Comparison of ENCODE assay signal across 10 cellular contexts in genomic region chr4:148116264-148116663, GRCh38.
DNase-seq lines count a peak whose midpoint lies in the region; ATAC-seq and TF ChIP-seq lines count a peak whose summit lies in the region.
"Had no signal": no experiment of that assay in that cellular context is flagged by ENCODE, and none has a peak within 500 bp of the region (broad histone marks: within the 10 kb centered on the region; RNA-seq: fewer than 3 reads in every experiment).

No MANE protein-coding gene starts in this region.

- peaks cover 5% of the 10 kb centered on the region for H3K27me3 Mint-ChIP-seq in HFFc6 (ENCODE audit: insufficient read depth)
- H3K27me3 Mint-ChIP-seq: dendritic cell treated with granulocyte-macrophage colony-stimulating factor and Interleukin-4, amounts not matched to agents 40 ng/mL and 50 ng/mL, for 4 days had no signal

- no peak for TF ChIP-seq POLR2A in Peyer's patch (IDR thresholded peaks at IDR 0.05)

- H3K4me2 ChIP-seq in smooth muscle cell = peak overlapping the region; percentile 56
- no peak overlapping the region for H3K4me2 ChIP-seq in MM.1S (ENCODE audit: low read depth, low read length)

- H3K4me3 ChIP-seq in fibroblast of the aortic adventitia (ENCODE audit: low read depth, low read length) (no peak overlapping the region), smooth muscle cell (no peak overlapping the region), MM.1S (ENCODE audit: low read length) (no peak overlapping the region), mucosa of descending colon (no peak overlapping the region), Peyer's patch (no peak overlapping the region)

- H3K27me3 ChIP-seq in smooth muscle cell (ENCODE audit: low read depth) (no peaks in the 10 kb centered on the region), MM.1S (replicated peaks; ENCODE audit: insufficient read depth, low read length) (no peaks in the 10 kb centered on the region), Peyer's patch (no peaks in the 10 kb centered on the region)

- H3K36me3 Mint-ChIP-seq in HFFc6 (ENCODE audit: low read depth) = no peaks in the 10 kb centered on the region

- H3K9ac ChIP-seq in smooth muscle cell (ENCODE audit: low read depth) (no peak overlapping the region), MM.1S (ENCODE audit: low read length) (no peak overlapping the region)

- H3K9me3 ChIP-seq in smooth muscle cell (replicated peaks; ENCODE audit: low read depth) (no peaks in the 10 kb centered on the region), MM.1S (replicated peaks; ENCODE audit: insufficient read depth, low read length) (no peaks in the 10 kb centered on the region), mucosa of descending colon (no peaks in the 10 kb centered on the region), Peyer's patch (no peaks in the 10 kb centered on the region)

- H3K36me3 ChIP-seq in smooth muscle cell (ENCODE audit: low read depth) (no peaks in the 10 kb centered on the region), MM.1S (replicated peaks; ENCODE audit: insufficient read depth, low read length) (no peaks in the 10 kb centered on the region), mucosa of descending colon (ENCODE audit: low read depth) (no peaks in the 10 kb centered on the region), Peyer's patch (peaks cover 0 to 66% (median 0%) of the 10 kb centered on the region in 3 donors)

- no peak overlapping the region for H3K4me3 Mint-ChIP-seq in HFFc6
- H3K4me3 Mint-ChIP-seq: dendritic cell treated with granulocyte-macrophage colony-stimulating factor and Interleukin-4, amounts not matched to agents 40 ng/mL and 50 ng/mL, for 4 days had no signal

- H3K9me2 ChIP-seq in MM.1S (replicated peaks; ENCODE audit: insufficient read depth, low read length) = no peaks in the 10 kb centered on the region

- no peaks in the 10 kb centered on the region; the same call in 1 of the 2 replicates for H3K4me1 Mint-ChIP-seq in HFFc6 (ENCODE audit: low read depth)

- H3K27ac Mint-ChIP-seq in HFFc6 = no peak overlapping the region
- H3K27ac Mint-ChIP-seq: dendritic cell treated with granulocyte-macrophage colony-stimulating factor and Interleukin-4, amounts not matched to agents 40 ng/mL and 50 ng/mL, for 4 days had no signal

- H3K79me2 ChIP-seq in smooth muscle cell (ENCODE audit: low read depth) = no peaks in the 10 kb centered on the region
- H3K79me2 ChIP-seq in MM.1S (ENCODE audit: low read length) = no peaks in the 10 kb centered on the region

- peaks cover 5% of the 10 kb centered on the region for H3K4me1 ChIP-seq in smooth muscle cell (ENCODE audit: low read depth)
- no peaks in the 10 kb centered on the region for H3K4me1 ChIP-seq in MM.1S (ENCODE audit: low read length)
- H3K4me1 ChIP-seq in mucosa of descending colon (ENCODE audit: low read depth) = no peaks in the 10 kb centered on the region
- no peaks in the 10 kb centered on the region for H3K4me1 ChIP-seq in Peyer's patch

- no peak overlapping the region for H3K27ac ChIP-seq in smooth muscle cell (ENCODE audit: low read depth)
- H3K27ac ChIP-seq in MM.1S (ENCODE audit: low read length) = no peak overlapping the region
- H3K27ac ChIP-seq in Peyer's patch = no peak overlapping the region

- no peak for ATAC-seq in mucosa of descending colon

- H3K9me3 Mint-ChIP-seq in HFFc6 = no peaks in the 10 kb centered on the region

- intact Hi-C loops in mucosa of descending colon (cut with DNase I, micrococcal nuclease) = no loop called here

- DNase-seq in HFFc6 (peak; percentile 23), RPMI8226 (peak; percentile 81), fibroblast of the aortic adventitia (ENCODE audit: low read depth) (peak; percentile 78), smooth muscle cell (lab: John Stamatoyannopoulos, UW; ENCODE audit: unreplicated experiment) (no peak), MM.1S (no peak), mucosa of descending colon (no peak), Peyer's patch (no peak)
- DNase-seq: activated naive CD4-positive, alpha-beta T cell treated with Interleukin-2 at 50 U/mL for 16 hours; DMS153 had no signal

- TF ChIP-seq CTCF in HFFc6 (IDR thresholded peaks at IDR 0.05) = no peak
- no peak for TF ChIP-seq CTCF in fibroblast of the aortic adventitia (IDR thresholded peaks at IDR 0.05; ENCODE audit: insufficient read depth, low read length)
- TF ChIP-seq CTCF in smooth muscle cell (IDR thresholded peaks at IDR 0.05; ENCODE audit: borderline replicate concordance, insufficient read depth, poor library complexity, severe bottlenecking) = no peak
- no peak for TF ChIP-seq CTCF in MM.1S (IDR thresholded peaks at IDR 0.05; ENCODE audit: low read length)
- TF ChIP-seq CTCF in mucosa of descending colon (IDR thresholded peaks at IDR 0.05) = no peak
- no peak for TF ChIP-seq CTCF in Peyer's patch (IDR thresholded peaks at IDR 0.05)

- no peak overlapping the region for H2AFZ ChIP-seq in smooth muscle cell (ENCODE audit: low read depth)
- no peak overlapping the region for H2AFZ ChIP-seq in MM.1S (ENCODE audit: low read length)

- H4K20me1 ChIP-seq in smooth muscle cell (ENCODE audit: low read depth) = no peaks in the 10 kb centered on the region
- H4K20me1 ChIP-seq in MM.1S (ENCODE audit: insufficient read depth, low read length) = no peaks in the 10 kb centered on the region

- no peaks in the 10 kb centered on the region for H3F3A ChIP-seq in smooth muscle cell (ENCODE audit: low read depth)
- no peaks in the 10 kb centered on the region for H3F3A ChIP-seq in MM.1S (ENCODE audit: insufficient read depth, low read length)

- 87% methylated on average over 2 of the region's 2 CpGs for WGBS in smooth muscle cell (ENCODE audit: low lambda C conversion rate)

Comparison
In these comparisons a context has a peak if more than half of its experiments do, and no peak if none do; other contexts are left out.
1. DNase-seq: peak in HFFc6 (single experiment), RPMI8226 (single experiment) and fibroblast of the aortic adventitia (single experiment); none in smooth muscle cell (single experiment), MM.1S (single experiment), mucosa of descending colon (0 of 3) and Peyer's patch (0 of 3).